Comparison of ENCODE assay signal across 23 cellular contexts in genomic region chr5:42645138-42645537, GRCh38.
"Had no signal": no experiment of that assay in that cellular context is flagged by ENCODE, and none has a peak within 500 bp of the region (broad histone marks: within the 10 kb centered on the region; RNA-seq: fewer than 3 reads in every experiment).

No MANE protein-coding gene starts in this region.

- DNase-seq: colonic mucosa; effector CD8-positive, alpha-beta T cell; endodermal cell; hypothalamus; immature natural killer cell; islet precursor cell; kidney glomerular epithelial cell; left ventricle myocardium superior; natural killer cell; occipital lobe; ovary; posterior cingulate gyrus; stimulated activated CD4-positive, alpha-beta T cell treated with anti-CD3 and anti-CD28 coated beads, Interleukin-2, amount 100 ng/mL, for 24 hours; stimulated activated CD4-positive, alpha-beta T cell treated with anti-CD3 and anti-CD28 coated beads, Interleukin-4, amount 100 ng/mL, for 24 hours; stimulated activated naive CD4-positive, alpha-beta T cell treated with Interleukin-2 at 50 U/mL for 16 hours; stomach; thyroid gland had no signal

- FAIRE-seq: frontal cortex had no signal

- H3K9me3 ChIP-seq: colonic mucosa, ovary, stomach, thyroid gland had no signal

- H3K27ac Mint-ChIP-seq: dendritic cell treated with granulocyte-macrophage colony-stimulating factor and Interleukin-4, amounts not matched to agents 40 ng/mL and 50 ng/mL, for 4 days; endodermal cell; immature natural killer cell; memory B cell; natural killer cell; stimulated activated effector memory CD8-positive, alpha-beta T cell treated with anti-CD3 and anti-CD28 coated beads, Interleukin-12 subunit alpha, Interleukin-12 subunit beta, amount 100 ng/mL, for 72 hours had no signal

- H3K4me1 Mint-ChIP-seq: immature natural killer cell; natural killer cell; stimulated activated effector memory CD8-positive, alpha-beta T cell treated with anti-CD3 and anti-CD28 coated beads, Interleukin-12 subunit alpha, Interleukin-12 subunit beta, amount 100 ng/mL, for 72 hours had no signal

- H3K4me3 Mint-ChIP-seq: dendritic cell treated with granulocyte-macrophage colony-stimulating factor and Interleukin-4, amounts not matched to agents 40 ng/mL and 50 ng/mL, for 4 days; endodermal cell; immature natural killer cell; memory B cell; natural killer cell; stimulated activated effector memory CD8-positive, alpha-beta T cell treated with anti-CD3 and anti-CD28 coated beads, Interleukin-12 subunit alpha, Interleukin-12 subunit beta, amount 100 ng/mL, for 72 hours had no signal

- H3K36me3 ChIP-seq: colonic mucosa, ovary, stomach, thyroid gland had no signal

- H3K9me3 Mint-ChIP-seq: dendritic cell treated with granulocyte-macrophage colony-stimulating factor and Interleukin-4, amounts not matched to agents 40 ng/mL and 50 ng/mL, for 4 days; endodermal cell; immature natural killer cell; memory B cell; natural killer cell; stimulated activated effector memory CD8-positive, alpha-beta T cell treated with anti-CD3 and anti-CD28 coated beads, Interleukin-12 subunit alpha, Interleukin-12 subunit beta, amount 100 ng/mL, for 72 hours had no signal

- H3K27ac ChIP-seq: colonic mucosa, epithelial cell of prostate, ovary, stomach, thyroid gland had no signal

- H3K4me1 ChIP-seq: colonic mucosa, thyroid gland had no signal

- H3K27me3 ChIP-seq: colonic mucosa, ovary, stomach, thyroid gland had no signal

- H3K4me3 ChIP-seq: colonic mucosa, lung, ovary, stomach, thyroid gland had no signal

- H3K36me3 Mint-ChIP-seq: immature natural killer cell; memory B cell; natural killer cell; stimulated activated effector memory CD8-positive, alpha-beta T cell treated with anti-CD3 and anti-CD28 coated beads, Interleukin-12 subunit alpha, Interleukin-12 subunit beta, amount 100 ng/mL, for 72 hours had no signal
